8 cellular contexts compared by ENCODE assay signal in genomic region chr22:30607300-30607930, GRCh38. TPM values are rescaled to one million over a fixed set of nuclear protein-coding genes. Genes with fewer than 3 reads are reported as not detected.
DNase-seq lines count a peak whose midpoint lies in the region; ATAC-seq, FAIRE-seq and TF ChIP-seq lines count a peak whose summit lies in the region.

No MANE protein-coding gene starts in this region.

- no peaks in the 10 kb centered on the region for H3K9me3 Mint-ChIP-seq in naive thymus-derived CD8-positive, alpha-beta T cell

- H3K4me1 Mint-ChIP-seq in naive thymus-derived CD8-positive, alpha-beta T cell: peaks cover 6 to 38% (median 23%) of the 10 kb centered on the region in 4 donors

- H3K27ac Mint-ChIP-seq in naive thymus-derived CD8-positive, alpha-beta T cell: peak overlapping the region in 6 of 10 donors; percentile 9 to 92 (median 82)

- no peaks in the 10 kb centered on the region for H3K27me3 ChIP-seq in KMS-11 (ENCODE audit: insufficient read depth, low read depth)

- H3K36me3 Mint-ChIP-seq in naive thymus-derived CD8-positive, alpha-beta T cell: no peaks in the 10 kb centered on the region

- H4K20me1 ChIP-seq in KMS-11 (ENCODE audit: insufficient read depth): no peaks in the 10 kb centered on the region

- H3K27me3 Mint-ChIP-seq in naive thymus-derived CD8-positive, alpha-beta T cell: peaks cover 0 to 5% (median 2%) of the 10 kb centered on the region in 5 donors

- H3K27ac ChIP-seq in KMS-11 (peak overlapping the region; percentile 83), coronary artery (peak overlapping the region; percentile 31 to 85)

- H3K9ac ChIP-seq in KMS-11: peak overlapping the region; percentile 62

- H3K4me3 Mint-ChIP-seq in naive thymus-derived CD8-positive, alpha-beta T cell: peak overlapping the region; percentile 81 to 92 (median 85)

- DNase-seq in AG09309 (ENCODE audit: low read depth) (no peak), coronary artery (ENCODE audit: low spot score) (no peak), GM19239 (ENCODE audit: insufficient read length, low spot score) (no peak), kidney tubule cell (ENCODE audit: low spot score) (no peak), SK-N-DZ (ENCODE audit: low spot score) (no peak)
- no peak for DNase-seq in naive thymus-derived CD8-positive, alpha-beta T cell

- no peak for ATAC-seq in naive thymus-derived CD8-positive, alpha-beta T cell
- no peak for ATAC-seq in GM21360 (IDR thresholded peaks at IDR 0.05; ENCODE audit: unreplicated experiment)

- POLR2A ChIA-PET in naive thymus-derived CD8-positive, alpha-beta T cell (lab: Charles Lee): interaction anchor here (0.6 to 0.7 kb wide), 2 partner anchors 15 to 391 kb away, joined by 3 read pairs; no protein-coding TSS in a partner anchor

- peaks cover 5% of the 10 kb centered on the region; the same call in 1 of the 2 replicates for H3K79me2 ChIP-seq in KMS-11 (ENCODE audit: insufficient read depth, low read depth)

- peak overlapping the region; percentile 69 for H3K4me3 ChIP-seq in AG09309 (ENCODE audit: control insufficient read depth, low read depth, low read length)
- no peak overlapping the region for H3K4me3 ChIP-seq in KMS-11 (IDR thresholded peaks at IDR 0.05; ENCODE audit: insufficient read depth, low read depth, low read length)
- H3K4me3 ChIP-seq in coronary artery: peak overlapping the region; percentile 78

- TF ChIP-seq CTCF in AG09309 (IDR thresholded peaks at IDR 0.05; ENCODE audit: control insufficient read depth, insufficient read depth, low read depth, low read length, missing control alignments) (no peak), KMS-11 (conservative IDR thresholded peaks at IDR 0.05; ENCODE audit: low read depth, low read length) (no peak), coronary artery (IDR thresholded peaks at IDR 0.05) (no peak)

- H3K36me3 ChIP-seq in KMS-11 (ENCODE audit: insufficient read depth): no peaks in the 10 kb centered on the region

- peak overlapping the region; percentile 75 for H2AFZ ChIP-seq in KMS-11 (ENCODE audit: low read depth)

- peak overlapping the region; percentile 74 for H3K4me2 ChIP-seq in KMS-11

- H3K4me1 ChIP-seq in KMS-11 (ENCODE audit: low read depth, poor library complexity, severe bottlenecking): peaks cover 65% of the 10 kb centered on the region

- FAIRE-seq in GM19239 (lab: Jason Lieb, UNC): no peak

RNA-seq across cellular contexts. Expression of gene TCN2, which starts 0.4 kb away (rescaled TPM):
- under 1 TPM in 1 of 2 experiments, not detected in 1; 0.62 TPM for total RNA-seq in naive thymus-derived CD8-positive, alpha-beta T cell
- under 1 TPM in 1 of 3 donors, not detected in 2; 0.20 TPM for polyA plus RNA-seq in naive thymus-derived CD8-positive, alpha-beta T cell
- polyA plus RNA-seq in SK-N-DZ (2014; cell fraction: cytosol; rRNA removed): 8.5 and 9.7 TPM in 2 replicates
- 7.3 and 7.8 TPM in 2 replicates for polyA plus RNA-seq in SK-N-DZ (2014; cell fraction: nucleus; rRNA removed)

RNA-seq across cellular contexts. Expression of gene PES1, which starts 15.7 kb away (rescaled TPM):
- 10 to 100 TPM; 60.4 to 70.2 TPM for total RNA-seq in naive thymus-derived CD8-positive, alpha-beta T cell
- polyA plus RNA-seq in naive thymus-derived CD8-positive, alpha-beta T cell: 10 to 100 TPM; 34.0 to 57.8 (median 34.3) TPM
- 62.8 and 92.6 TPM in 2 replicates for polyA plus RNA-seq in SK-N-DZ (2014; cell fraction: cytosol; rRNA removed)
- polyA plus RNA-seq in SK-N-DZ (2014; cell fraction: nucleus; rRNA removed): 71.5 and 84.6 TPM in 2 replicates

RNA-seq across cellular contexts. Expression of gene SLC35E4, which starts 28.2 kb away (rescaled TPM):
- total RNA-seq in naive thymus-derived CD8-positive, alpha-beta T cell: 1 to 10 TPM; 1.5 to 1.6 TPM
- under 1 TPM; 0.64 to 0.94 (median 0.94) TPM for polyA plus RNA-seq in naive thymus-derived CD8-positive, alpha-beta T cell
- 4.0 and 5.4 TPM in 2 replicates for polyA plus RNA-seq in SK-N-DZ (2014; cell fraction: cytosol; rRNA removed)
- 0.73 and 2.0 TPM in 2 replicates for polyA plus RNA-seq in SK-N-DZ (2014; cell fraction: nucleus; rRNA removed)

RNA-seq across cellular contexts. Expression of gene GAL3ST1, which starts 33.0 kb away (rescaled TPM):
- total RNA-seq in naive thymus-derived CD8-positive, alpha-beta T cell: 1 to 10 TPM; 1.6 to 2.7 TPM
- polyA plus RNA-seq in naive thymus-derived CD8-positive, alpha-beta T cell: 1 to 10 TPM in 1 of 3 donors, not detected in 2; 1.1 TPM
- polyA plus RNA-seq in SK-N-DZ (2014; cell fraction: cytosol; rRNA removed): 0.49 TPM in 1 of 2 replicates, not detected in the other
- not detected in 2 replicates for polyA plus RNA-seq in SK-N-DZ (2014; cell fraction: nucleus; rRNA removed)
